In genomic region chr5:143217065-143217803, GRCh38 we compare ENCODE assay signal across 1 cellular context.
TF ChIP-seq lines count a peak whose summit lies in the region.

No MANE protein-coding gene starts in this region.

TF ChIP-seq in GM12878, 131 proteins besides CTCF, POLR2A, EP300 and RAD21 (continued from another document):
- TF ChIP-seq GATAD2B (conservative IDR thresholded peaks at IDR 0.05; ENCODE audit: low read depth) (no peak), ZBTB33 (IDR thresholded peaks at IDR 0.05) (no peak), POU2F2 (IDR thresholded peaks at IDR 0.05; ENCODE audit: borderline replicate concordance, low read depth, low read length) (no peak), EZH2 (IDR thresholded peaks at IDR 0.05; ENCODE audit: borderline replicate concordance, control insufficient read depth, low read depth, low read length) (no peak), SUZ12 (IDR thresholded peaks at IDR 0.05; ENCODE audit: unreplicated experiment) (no peak), BCL3 (IDR thresholded peaks at IDR 0.05; ENCODE audit: borderline replicate concordance, insufficient read depth, low read depth, low read length, poor library complexity, severe bottlenecking) (peak; percentile 45), RFX5 (IDR thresholded peaks at IDR 0.05; ENCODE audit: low read depth, low read length) (no peak), CREM (IDR thresholded peaks at IDR 0.05; ENCODE audit: low read depth) (no peak), YY1 (IDR thresholded peaks at IDR 0.05; ENCODE audit: low read depth, low read length) (0 out of 2 replicates have a peak, but pooled peaks have one; percentile 36), SIX5 (IDR thresholded peaks at IDR 0.05; ENCODE audit: low read depth, low read length, severe bottlenecking) (no peak), MYC (IDR thresholded peaks at IDR 0.05; ENCODE audit: insufficient read depth, insufficient read length, insufficient replicate concordance, low read length, severe bottlenecking) (no peak), MAX (IDR thresholded peaks at IDR 0.05; ENCODE audit: low read depth, low read length) (no peak), YBX1 (IDR thresholded peaks at IDR 0.05) (no peak), SMC3 (IDR thresholded peaks at IDR 0.05; ENCODE audit: borderline replicate concordance, low read length) (no peak), ZNF207 (IDR thresholded peaks at IDR 0.05; ENCODE audit: borderline replicate concordance) (no peak), PML (IDR thresholded peaks at IDR 0.05; ENCODE audit: low read length) (no peak), TAF1 (IDR thresholded peaks at IDR 0.05; ENCODE audit: borderline replicate concordance, low read depth, low read length) (no peak), ZBTB4 (CRISPR knock-in tag; IDR thresholded peaks at IDR 0.05) (no peak), TCF7 (IDR thresholded peaks at IDR 0.05; ENCODE audit: borderline replicate concordance) (no peak)
